ENCODE assay signal across 1 cellular context in the genomic region with DNA sequence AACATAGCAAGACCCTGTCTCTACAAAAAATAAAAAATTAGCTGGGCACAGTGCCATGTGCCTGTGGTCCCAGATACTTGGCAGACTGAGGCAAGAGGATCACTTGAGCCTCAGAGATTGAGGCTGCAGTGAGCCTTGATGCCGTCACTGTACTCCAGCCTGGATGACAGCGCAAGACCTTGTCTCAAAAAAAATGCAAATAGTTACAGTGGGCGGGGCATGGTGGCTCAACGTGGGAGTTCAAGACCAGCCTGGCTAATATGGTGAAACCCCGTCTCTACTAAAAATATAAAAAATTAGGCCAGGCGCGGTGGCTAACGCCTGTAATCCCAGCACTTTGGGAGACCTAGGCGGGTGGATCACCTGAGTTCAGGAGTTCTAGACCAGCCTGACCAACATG.
TF ChIP-seq lines count a peak whose summit lies in the region.

No MANE protein-coding gene starts in this region.

TF ChIP-seq in HepG2, 621 proteins besides CTCF, POLR2A, EP300 and RAD21:
- TF ChIP-seq, protein P1, sequence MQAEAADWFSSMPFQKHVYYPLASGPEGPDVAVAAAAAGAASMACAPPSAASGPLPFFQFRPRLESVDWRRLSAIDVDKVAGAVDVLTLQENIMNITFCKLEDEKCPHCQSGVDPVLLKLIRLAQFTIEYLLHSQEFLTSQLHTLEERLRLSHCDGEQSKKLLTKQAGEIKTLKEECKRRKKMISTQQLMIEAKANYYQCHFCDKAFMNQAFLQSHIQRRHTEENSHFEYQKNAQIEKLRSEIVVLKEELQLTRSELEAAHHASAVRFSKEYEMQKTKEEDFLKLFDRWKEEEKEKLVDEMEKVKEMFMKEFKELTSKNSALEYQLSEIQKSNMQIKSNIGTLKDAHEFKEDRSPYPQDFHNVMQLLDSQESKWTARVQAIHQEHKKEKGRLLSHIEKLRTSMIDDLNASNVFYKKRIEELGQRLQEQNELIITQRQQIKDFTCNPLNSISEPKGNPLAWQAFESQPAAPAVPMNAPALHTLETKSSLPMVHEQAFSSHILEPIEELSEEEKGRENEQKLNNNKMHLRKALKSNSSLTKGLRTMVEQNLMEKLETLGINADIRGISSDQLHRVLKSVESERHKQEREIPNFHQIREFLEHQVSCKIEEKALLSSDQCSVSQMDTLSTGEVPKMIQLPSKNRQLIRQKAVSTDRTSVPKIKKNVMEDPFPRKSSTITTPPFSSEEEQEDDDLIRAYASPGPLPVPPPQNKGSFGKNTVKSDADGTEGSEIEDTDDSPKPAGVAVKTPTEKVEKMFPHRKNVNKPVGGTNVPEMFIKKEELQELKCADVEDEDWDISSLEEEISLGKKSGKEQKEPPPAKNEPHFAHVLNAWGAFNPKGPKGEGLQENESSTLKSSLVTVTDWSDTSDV (CRISPR knock-in tag; IDR thresholded peaks at IDR 0.05): no peak
- TF ChIP-seq ZNF879 (CRISPR knock-in tag; IDR thresholded peaks at IDR 0.05) (no peak), ONECUT2 (CRISPR knock-in tag; IDR thresholded peaks at IDR 0.05) (no peak), NFKB2 (CRISPR knock-in tag; IDR thresholded peaks at IDR 0.05; ENCODE audit: borderline replicate concordance) (no peak), ZBTB42 (CRISPR knock-in tag; IDR thresholded peaks at IDR 0.05) (no peak)
- TF ChIP-seq, protein P2, sequence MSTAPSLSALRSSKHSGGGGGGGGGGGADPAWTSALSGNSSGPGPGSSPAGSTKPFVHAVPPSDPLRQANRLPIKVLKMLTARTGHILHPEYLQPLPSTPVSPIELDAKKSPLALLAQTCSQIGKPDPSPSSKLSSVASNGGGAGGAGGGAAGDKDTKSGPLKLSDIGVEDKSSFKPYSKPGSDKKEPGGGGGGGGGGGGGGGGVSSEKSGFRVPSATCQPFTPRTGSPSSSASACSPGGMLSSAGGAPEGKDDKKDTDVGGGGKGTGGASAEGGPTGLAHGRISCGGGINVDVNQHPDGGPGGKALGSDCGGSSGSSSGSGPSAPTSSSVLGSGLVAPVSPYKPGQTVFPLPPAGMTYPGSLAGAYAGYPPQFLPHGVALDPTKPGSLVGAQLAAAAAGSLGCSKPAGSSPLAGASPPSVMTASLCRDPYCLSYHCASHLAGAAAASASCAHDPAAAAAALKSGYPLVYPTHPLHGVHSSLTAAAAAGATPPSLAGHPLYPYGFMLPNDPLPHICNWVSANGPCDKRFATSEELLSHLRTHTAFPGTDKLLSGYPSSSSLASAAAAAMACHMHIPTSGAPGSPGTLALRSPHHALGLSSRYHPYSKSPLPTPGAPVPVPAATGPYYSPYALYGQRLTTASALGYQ (CRISPR knock-in tag; IDR thresholded peaks at IDR 0.05): no peak
- TF ChIP-seq, protein P3, sequence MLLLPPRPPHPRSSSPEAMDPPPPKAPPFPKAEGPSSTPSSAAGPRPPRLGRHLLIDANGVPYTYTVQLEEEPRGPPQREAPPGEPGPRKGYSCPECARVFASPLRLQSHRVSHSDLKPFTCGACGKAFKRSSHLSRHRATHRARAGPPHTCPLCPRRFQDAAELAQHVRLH (CRISPR knock-in tag; IDR thresholded peaks at IDR 0.05; ENCODE audit: borderline replicate concordance, low read depth): no peak
- TF ChIP-seq, protein P4, sequence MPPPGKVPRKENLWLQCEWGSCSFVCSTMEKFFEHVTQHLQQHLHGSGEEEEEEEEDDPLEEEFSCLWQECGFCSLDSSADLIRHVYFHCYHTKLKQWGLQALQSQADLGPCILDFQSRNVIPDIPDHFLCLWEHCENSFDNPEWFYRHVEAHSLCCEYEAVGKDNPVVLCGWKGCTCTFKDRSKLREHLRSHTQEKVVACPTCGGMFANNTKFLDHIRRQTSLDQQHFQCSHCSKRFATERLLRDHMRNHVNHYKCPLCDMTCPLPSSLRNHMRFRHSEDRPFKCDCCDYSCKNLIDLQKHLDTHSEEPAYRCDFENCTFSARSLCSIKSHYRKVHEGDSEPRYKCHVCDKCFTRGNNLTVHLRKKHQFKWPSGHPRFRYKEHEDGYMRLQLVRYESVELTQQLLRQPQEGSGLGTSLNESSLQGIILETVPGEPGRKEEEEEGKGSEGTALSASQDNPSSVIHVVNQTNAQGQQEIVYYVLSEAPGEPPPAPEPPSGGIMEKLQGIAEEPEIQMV (CRISPR knock-in tag; IDR thresholded peaks at IDR 0.05; ENCODE audit: low read depth): no peak
- TF ChIP-seq, protein P5, sequence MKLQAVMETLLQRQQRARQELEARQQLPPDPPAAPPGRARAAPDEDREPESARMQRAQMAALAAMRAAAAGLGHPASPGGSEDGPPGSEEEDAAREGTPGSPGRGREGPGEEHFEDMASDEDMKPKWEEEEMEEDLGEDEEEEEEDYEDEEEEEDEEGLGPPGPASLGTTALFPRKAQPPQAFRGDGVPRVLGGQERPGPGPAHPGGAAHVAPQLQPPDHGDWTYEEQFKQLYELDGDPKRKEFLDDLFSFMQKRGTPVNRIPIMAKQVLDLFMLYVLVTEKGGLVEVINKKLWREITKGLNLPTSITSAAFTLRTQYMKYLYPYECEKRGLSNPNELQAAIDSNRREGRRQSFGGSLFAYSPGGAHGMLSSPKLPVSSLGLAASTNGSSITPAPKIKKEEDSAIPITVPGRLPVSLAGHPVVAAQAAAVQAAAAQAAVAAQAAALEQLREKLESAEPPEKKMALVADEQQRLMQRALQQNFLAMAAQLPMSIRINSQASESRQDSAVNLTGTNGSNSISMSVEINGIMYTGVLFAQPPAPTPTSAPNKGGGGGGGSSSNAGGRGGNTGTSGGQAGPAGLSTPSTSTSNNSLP (IDR thresholded peaks at IDR 0.05; ENCODE audit: low read depth, low read length): no peak
